ENCODE assay signal across 1 cellular context in the genomic region with DNA sequence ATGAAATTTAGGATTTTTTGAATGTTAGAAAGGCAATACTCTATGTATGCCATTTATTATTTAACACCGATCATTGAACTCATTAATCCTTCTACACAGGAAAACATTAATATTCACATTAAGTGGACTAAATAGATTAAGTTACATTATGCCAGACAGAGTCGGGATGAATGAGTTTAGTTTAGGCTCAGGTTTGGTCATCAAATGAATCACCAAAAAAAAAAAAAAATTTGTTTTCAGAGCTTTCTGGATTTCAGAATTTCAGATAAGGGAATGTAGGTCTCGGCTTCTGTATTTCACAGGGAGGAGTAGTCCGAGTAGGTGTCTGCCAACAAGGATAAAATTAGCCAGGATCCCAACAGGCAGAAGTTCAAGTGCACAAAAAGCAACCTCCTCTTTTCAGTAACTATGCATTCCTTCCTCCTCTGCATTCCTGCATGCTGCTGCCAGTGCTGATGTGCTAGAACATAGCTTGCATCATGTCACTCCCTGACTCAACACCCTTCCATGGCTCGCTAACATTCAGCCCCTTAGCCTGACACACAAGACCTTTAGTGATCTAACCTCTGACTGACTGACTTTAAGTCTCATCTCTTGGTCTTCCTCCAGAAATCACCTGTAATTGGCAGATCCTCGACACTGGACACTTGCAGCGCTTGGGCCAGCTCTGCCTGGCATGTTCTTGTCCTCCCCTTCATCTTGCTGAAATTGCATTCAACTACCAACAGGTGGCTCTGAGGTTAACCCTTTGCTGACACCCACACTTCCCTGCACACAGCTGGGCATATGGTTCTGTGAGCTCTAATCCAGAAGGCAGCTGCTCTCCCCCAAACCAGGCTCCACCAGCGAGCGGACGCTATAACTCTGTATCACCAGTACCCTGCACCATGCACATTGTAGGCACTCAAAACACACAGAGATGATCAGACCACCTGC.
TF ChIP-seq lines count a peak whose summit lies in the region.

No MANE protein-coding gene starts in this region.

TF ChIP-seq in GM12878, 131 proteins besides CTCF, POLR2A, EP300 and RAD21 (continued from another document):
- TF ChIP-seq SMC3 (IDR thresholded peaks at IDR 0.05; ENCODE audit: borderline replicate concordance, low read length) (peak; percentile 54; the same call in 1 of the 2 replicates), TCF12 (IDR thresholded peaks at IDR 0.05; ENCODE audit: low read depth, low read length) (0 out of 2 replicates have a peak, but pooled peaks have one; percentile 44), SMAD1 (IDR thresholded peaks at IDR 0.05; ENCODE audit: low read depth, partially characterized antibody) (no peak), RCOR1 (conservative IDR thresholded peaks at IDR 0.05; ENCODE audit: low read depth, low read length) (no peak)
